ENCODE assay signal across 1 cellular context in the genomic region with DNA sequence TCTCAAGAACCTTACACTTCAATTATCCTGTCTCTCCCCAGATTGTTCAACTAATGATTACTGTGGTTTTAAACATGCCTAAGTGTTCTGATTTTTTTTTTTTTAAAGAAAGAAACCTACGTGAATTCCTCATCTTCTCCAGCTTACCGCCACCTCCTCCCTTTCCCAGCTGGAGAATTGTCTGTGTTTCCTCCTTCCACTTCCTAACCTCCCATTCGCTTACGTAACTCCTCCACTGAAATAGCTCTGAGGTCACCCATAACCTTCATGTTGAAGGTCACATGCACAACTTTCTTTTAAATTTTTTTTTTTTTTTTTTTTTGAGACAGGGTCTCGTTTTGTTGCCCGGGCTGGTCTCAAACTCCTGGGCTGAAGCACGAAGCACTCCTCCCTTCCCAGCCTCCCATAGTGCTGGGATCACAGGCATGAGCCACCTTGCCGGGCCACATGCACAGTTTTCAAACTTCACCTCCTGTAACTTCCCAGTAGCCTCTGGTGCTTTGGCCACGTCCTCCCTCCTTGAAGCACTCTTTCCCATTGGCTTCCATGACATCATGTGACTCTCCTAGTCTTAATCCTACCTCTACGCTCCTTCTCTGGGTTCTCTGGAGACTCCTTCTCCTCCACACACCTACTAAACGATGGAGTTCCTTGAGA.
A peak's percentile ranks its signal among the peaks of the same experiment; 100 is the strongest.
TF ChIP-seq lines count a peak whose summit lies in the region.

No MANE protein-coding gene starts in this region.

TF ChIP-seq in K562, 482 proteins besides CTCF, POLR2A, EP300 and RAD21 (continued from another document):
- TF ChIP-seq JUND (IDR thresholded peaks at IDR 0.05; ENCODE audit: borderline replicate concordance, low read depth, low read length) (peak; percentile 18; the same call in 1 of the 2 replicates), JUND (tag; IDR thresholded peaks at IDR 0.05; ENCODE audit: borderline replicate concordance, low read depth, low read length) (no peak), BRD4 (IDR thresholded peaks at IDR 0.05) (no peak), ZNF347 (CRISPR knock-in tag; IDR thresholded peaks at IDR 0.05; ENCODE audit: low read depth) (no peak), KHSRP (IDR thresholded peaks at IDR 0.05) (no peak), NR2C1 (IDR thresholded peaks at IDR 0.05) (no peak), NR2C1 (tag; IDR thresholded peaks at IDR 0.05) (no peak), HDGF (IDR thresholded peaks at IDR 0.05) (no peak), CBX1 (IDR thresholded peaks at IDR 0.05; ENCODE audit: low read depth) (no peak), ZBTB40 (IDR thresholded peaks at IDR 0.05) (no peak), ZBTB40 (CRISPR knock-in tag; IDR thresholded peaks at IDR 0.05) (no peak), ZNF133 (CRISPR knock-in tag; IDR thresholded peaks at IDR 0.05) (no peak), MYBL2 (IDR thresholded peaks at IDR 0.05; ENCODE audit: low read depth) (peak; percentile 43; the same call in 1 of the 2 replicates), MYBL2 (CRISPR knock-in tag; IDR thresholded peaks at IDR 0.05; ENCODE audit: borderline replicate concordance) (no peak), ZNF507 (tag; conservative IDR thresholded peaks at IDR 0.05) (no peak), GABPB1 (CRISPR knock-in tag; IDR thresholded peaks at IDR 0.05) (no peak), SRF (CRISPR knock-in tag; IDR thresholded peaks at IDR 0.05) (no peak), ZNF140 (CRISPR knock-in tag; IDR thresholded peaks at IDR 0.05) (no peak), ZNF232 (CRISPR knock-in tag; IDR thresholded peaks at IDR 0.05) (no peak), HDAC6 (IDR thresholded peaks at IDR 0.05; ENCODE audit: low read depth, low read length) (no peak), HSF4 (CRISPR knock-in tag; IDR thresholded peaks at IDR 0.05; ENCODE audit: borderline replicate concordance) (no peak), MEF2A (IDR thresholded peaks at IDR 0.05; ENCODE audit: control insufficient read depth, low read depth, low read length) (no peak), TOE1 (IDR thresholded peaks at IDR 0.05; ENCODE audit: borderline replicate concordance) (peak; percentile 88), TOE1 (CRISPR knock-in tag; IDR thresholded peaks at IDR 0.05; ENCODE audit: borderline replicate concordance, low read depth) (no peak), ESRRA (IDR thresholded peaks at IDR 0.05; ENCODE audit: borderline replicate concordance, low read depth) (peak; percentile 85), ZNF75A (CRISPR knock-in tag; IDR thresholded peaks at IDR 0.05) (no peak), DMBX1 (CRISPR knock-in tag; IDR thresholded peaks at IDR 0.05; ENCODE audit: borderline replicate concordance) (peak; percentile 52; the same call in 1 of the 2 replicates)
- TF ChIP-seq, protein P1, sequence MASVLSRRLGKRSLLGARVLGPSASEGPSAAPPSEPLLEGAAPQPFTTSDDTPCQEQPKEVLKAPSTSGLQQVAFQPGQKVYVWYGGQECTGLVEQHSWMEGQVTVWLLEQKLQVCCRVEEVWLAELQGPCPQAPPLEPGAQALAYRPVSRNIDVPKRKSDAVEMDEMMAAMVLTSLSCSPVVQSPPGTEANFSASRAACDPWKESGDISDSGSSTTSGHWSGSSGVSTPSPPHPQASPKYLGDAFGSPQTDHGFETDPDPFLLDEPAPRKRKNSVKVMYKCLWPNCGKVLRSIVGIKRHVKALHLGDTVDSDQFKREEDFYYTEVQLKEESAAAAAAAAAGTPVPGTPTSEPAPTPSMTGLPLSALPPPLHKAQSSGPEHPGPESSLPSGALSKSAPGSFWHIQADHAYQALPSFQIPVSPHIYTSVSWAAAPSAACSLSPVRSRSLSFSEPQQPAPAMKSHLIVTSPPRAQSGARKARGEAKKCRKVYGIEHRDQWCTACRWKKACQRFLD (CRISPR knock-in tag; IDR thresholded peaks at IDR 0.05) = 0 out of 2 replicates have a peak, but pooled peaks have one; percentile 32
- TF ChIP-seq, protein P2, sequence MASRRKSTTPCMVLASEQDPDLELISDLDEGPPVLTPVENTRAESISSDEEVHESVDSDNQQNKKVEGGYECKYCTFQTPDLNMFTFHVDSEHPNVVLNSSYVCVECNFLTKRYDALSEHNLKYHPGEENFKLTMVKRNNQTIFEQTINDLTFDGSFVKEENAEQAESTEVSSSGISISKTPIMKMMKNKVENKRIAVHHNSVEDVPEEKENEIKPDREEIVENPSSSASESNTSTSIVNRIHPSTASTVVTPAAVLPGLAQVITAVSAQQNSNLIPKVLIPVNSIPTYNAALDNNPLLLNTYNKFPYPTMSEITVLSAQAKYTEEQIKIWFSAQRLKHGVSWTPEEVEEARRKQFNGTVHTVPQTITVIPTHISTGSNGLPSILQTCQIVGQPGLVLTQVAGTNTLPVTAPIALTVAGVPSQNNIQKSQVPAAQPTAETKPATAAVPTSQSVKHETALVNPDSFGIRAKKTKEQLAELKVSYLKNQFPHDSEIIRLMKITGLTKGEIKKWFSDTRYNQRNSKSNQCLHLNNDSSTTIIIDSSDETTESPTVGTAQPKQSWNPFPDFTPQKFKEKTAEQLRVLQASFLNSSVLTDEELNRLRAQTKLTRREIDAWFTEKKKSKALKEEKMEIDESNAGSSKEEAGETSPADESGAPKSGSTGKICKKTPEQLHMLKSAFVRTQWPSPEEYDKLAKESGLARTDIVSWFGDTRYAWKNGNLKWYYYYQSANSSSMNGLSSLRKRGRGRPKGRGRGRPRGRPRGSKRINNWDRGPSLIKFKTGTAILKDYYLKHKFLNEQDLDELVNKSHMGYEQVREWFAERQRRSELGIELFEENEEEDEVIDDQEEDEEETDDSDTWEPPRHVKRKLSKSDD (conservative IDR thresholded peaks at IDR 0.05; ENCODE audit: low read length) = no peak
- TF ChIP-seq, protein P3, sequence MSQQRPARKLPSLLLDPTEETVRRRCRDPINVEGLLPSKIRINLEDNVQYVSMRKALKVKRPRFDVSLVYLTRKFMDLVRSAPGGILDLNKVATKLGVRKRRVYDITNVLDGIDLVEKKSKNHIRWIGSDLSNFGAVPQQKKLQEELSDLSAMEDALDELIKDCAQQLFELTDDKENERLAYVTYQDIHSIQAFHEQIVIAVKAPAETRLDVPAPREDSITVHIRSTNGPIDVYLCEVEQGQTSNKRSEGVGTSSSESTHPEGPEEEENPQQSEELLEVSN (IDR thresholded peaks at IDR 0.05; ENCODE audit: borderline replicate concordance in 1 of 2, extremely low read depth in 1 of 2, insufficient read depth in 1 of 2, insufficient read length in 1 of 2, low read depth in 1 of 2, low read length in 1 of 2, poor library complexity in 1 of 2, severe bottlenecking in 1 of 2) = peak; percentile 31 to 75
- TF ChIP-seq, protein P4, sequence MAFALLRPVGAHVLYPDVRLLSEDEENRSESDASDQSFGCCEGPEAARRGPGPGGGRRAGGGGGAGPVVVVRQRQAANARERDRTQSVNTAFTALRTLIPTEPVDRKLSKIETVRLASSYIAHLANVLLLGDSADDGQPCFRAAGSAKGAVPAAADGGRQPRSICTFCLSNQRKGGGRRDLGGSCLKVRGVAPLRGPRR (CRISPR knock-in tag; IDR thresholded peaks at IDR 0.05) = no peak
